Comparison of ENCODE assay signal across 9 cellular contexts in genomic region chr2:136116111-136116812, GRCh38. TPM values are rescaled to one million over a fixed set of nuclear protein-coding genes. Genes with fewer than 3 reads are reported as not detected.
DNase-seq lines count a peak whose midpoint lies in the region; ATAC-seq, FAIRE-seq and TF ChIP-seq lines count a peak whose summit lies in the region.
"Had no signal": no experiment of that assay in that cellular context is flagged by ENCODE, and none has a peak within 500 bp of the region (broad histone marks: within the 10 kb centered on the region; RNA-seq: fewer than 3 reads in every experiment).

No MANE protein-coding gene starts in this region.

- H3K9me3 ChIP-seq in SJSA1 (replicated peaks): 0 out of 2 replicates have a peak, but pooled peaks cover 2% of the 10 kb centered on the region
- peaks cover 2% of the 10 kb centered on the region for H3K9me3 ChIP-seq in astrocyte (ENCODE audit: insufficient read depth, low read depth, low read length)

- no peaks in the 10 kb centered on the region for H4K20me1 ChIP-seq in astrocyte (ENCODE audit: insufficient read depth, low read length)

- H3K27me3 Mint-ChIP-seq in astrocyte (ENCODE audit: low read depth, unreplicated experiment): peaks cover 10% of the 10 kb centered on the region

- H3K4me1 Mint-ChIP-seq in astrocyte (ENCODE audit: low read depth, unreplicated experiment): no peaks in the 10 kb centered on the region

- H2AFZ ChIP-seq in astrocyte (ENCODE audit: low read depth, low read length): peak overlapping the region; percentile 47

- H3K27me3 ChIP-seq in SJSA1 (replicated peaks) (peaks cover 59% of the 10 kb centered on the region), astrocyte (ENCODE audit: insufficient read depth, low read length) (peaks cover 64% of the 10 kb centered on the region)

- H3K4me1 ChIP-seq in SJSA1 (replicated peaks) (peaks cover 28% of the 10 kb centered on the region), astrocyte (ENCODE audit: insufficient read depth, low read length) (peaks cover 19% of the 10 kb centered on the region)

- peak overlapping the region; percentile 71 for H3K4me3 Mint-ChIP-seq in astrocyte (ENCODE audit: unreplicated experiment)

- ATAC-seq in HG03039 (IDR thresholded peaks at IDR 0.05; ENCODE audit: unreplicated experiment) (peak; percentile 10), left lobe of liver (peak; percentile 18)

- DNase-seq in GM12891 (ENCODE audit: insufficient read length, low spot score) (no peak), SJSA1 (ENCODE audit: low read depth in 1 of 2, low spot score in 2 of 2) (peak; percentile 24 to 52), astrocyte (ENCODE audit: low read depth) (no peak), left lobe of liver (ENCODE audit: low spot score) (no peak), NCI-H226 (no peak), G401 (ENCODE audit: low spot score) (no peak)
- DNase-seq in stimulated activated CD8-positive, alpha-beta memory T cell treated with anti-CD3 and anti-CD28 coated beads, Interleukin-15, amount 100 ng/mL, for 48 hours (ENCODE audit: low read depth in 2 of 2): peak; percentile 41 to 54

- H3K79me2 ChIP-seq in astrocyte (ENCODE audit: insufficient read depth, low read length): no peaks in the 10 kb centered on the region

- no peak overlapping the region for H3K27ac ChIP-seq in SJSA1
- no peak overlapping the region for H3K27ac ChIP-seq in astrocyte (ENCODE audit: low read depth, low read length)

- H3K36me3 ChIP-seq in SJSA1 (no peaks in the 10 kb centered on the region), astrocyte (ENCODE audit: insufficient read depth, low read length) (no peaks in the 10 kb centered on the region)

- peak overlapping the region; percentile 90 for H3K4me2 ChIP-seq in astrocyte (ENCODE audit: low read length)

- H3K36me3 Mint-ChIP-seq in astrocyte (ENCODE audit: low read depth, unreplicated experiment): no peaks in the 10 kb centered on the region

- FAIRE-seq in GM12891 (lab: Jason Lieb, UNC) (peak; percentile 55), astrocyte (lab: Jason Lieb, UNC) (no peak)

- no peaks in the 10 kb centered on the region for H3K9me3 Mint-ChIP-seq in astrocyte (ENCODE audit: unreplicated experiment)

- no peak overlapping the region for H3K27ac Mint-ChIP-seq in astrocyte (ENCODE audit: unreplicated experiment)

- in situ Hi-C loops in G401 (cut with HindIII; ENCODE audit: low sequenced_read_pairs): no loop called here

- TF ChIP-seq CTCF in astrocyte (IDR thresholded peaks at IDR 0.05; ENCODE audit: insufficient read depth, low read depth, low read length): no peak

- H3K4me3 ChIP-seq in SJSA1: peak overlapping the region; percentile 38
- H3K4me3 ChIP-seq in astrocyte (ENCODE audit: insufficient read depth, low read depth, low read length): peak overlapping the region; percentile 51

- TF ChIP-seq POLR2A in GM12891 (IDR thresholded peaks at IDR 0.05; ENCODE audit: low read depth, low read length): 0 out of 2 replicates have a peak, but pooled peaks have one; percentile 3

- no peak overlapping the region for H3K9ac ChIP-seq in astrocyte (ENCODE audit: low read length)

TF ChIP-seq in GM12891, 5 proteins besides CTCF, POLR2A, EP300 and RAD21:
- TF ChIP-seq TAF1 (IDR thresholded peaks at IDR 0.05; ENCODE audit: low read depth, low read length) (no peak), SPI1 (IDR thresholded peaks at IDR 0.05; ENCODE audit: low read depth, low read length) (peak; percentile 61)

RNA-seq across cellular contexts. Expression of gene CXCR4, which starts 1.7 kb away (rescaled TPM):
- 20.2 TPM for polyA plus RNA-seq in GM12891 (2012; ENCODE audit: low read depth, missing spikeins)
- 0.22 and 0.79 TPM in 2 replicates for total RNA-seq in SJSA1 (2014; rRNA removed; shearing (Covaris generic))
- total RNA-seq in astrocyte (2.8 and 4.1 TPM in 2 replicates), left lobe of liver (2.0 TPM)
- total RNA-seq in G401 (2014; rRNA removed; shearing (Covaris generic)): not detected in 2 replicates
- total RNA-seq: LHCN-M2 had no signal

Comparison
In these comparisons a context has a peak if more than half of its experiments do, and no peak if none do; other contexts are left out.
1. DNase-seq: peak in SJSA1 (2 of 2) and stimulated activated CD8-positive, alpha-beta memory T cell treated with anti-CD3 and anti-CD28 coated beads, Interleukin-15, amount 100 ng/mL, for 48 hours (2 of 2); none in GM12891 (single experiment), astrocyte (single experiment), left lobe of liver (single experiment), NCI-H226 (single experiment) and G401 (single experiment).